Comparison of ENCODE assay signal across 1 cellular context in genomic region chr1:23745515-23745914, GRCh38.
TF ChIP-seq lines count a peak whose summit lies in the region.

No MANE protein-coding gene starts in this region.

TF ChIP-seq in GM23338, 12 proteins besides CTCF, POLR2A, EP300 and RAD21 (continued from another document):
- no peak for TF ChIP-seq REST (IDR thresholded peaks at IDR 0.05; ENCODE audit: unreplicated experiment)
- no peak for TF ChIP-seq JUNB (IDR thresholded peaks at IDR 0.05; ENCODE audit: unreplicated experiment)
- TF ChIP-seq POLR2AphosphoS5 (IDR thresholded peaks at IDR 0.05; ENCODE audit: low read depth): no peak
- TF ChIP-seq STAT1 (IDR thresholded peaks at IDR 0.05; ENCODE audit: unreplicated experiment): no peak
- TF ChIP-seq, protein P1, sequence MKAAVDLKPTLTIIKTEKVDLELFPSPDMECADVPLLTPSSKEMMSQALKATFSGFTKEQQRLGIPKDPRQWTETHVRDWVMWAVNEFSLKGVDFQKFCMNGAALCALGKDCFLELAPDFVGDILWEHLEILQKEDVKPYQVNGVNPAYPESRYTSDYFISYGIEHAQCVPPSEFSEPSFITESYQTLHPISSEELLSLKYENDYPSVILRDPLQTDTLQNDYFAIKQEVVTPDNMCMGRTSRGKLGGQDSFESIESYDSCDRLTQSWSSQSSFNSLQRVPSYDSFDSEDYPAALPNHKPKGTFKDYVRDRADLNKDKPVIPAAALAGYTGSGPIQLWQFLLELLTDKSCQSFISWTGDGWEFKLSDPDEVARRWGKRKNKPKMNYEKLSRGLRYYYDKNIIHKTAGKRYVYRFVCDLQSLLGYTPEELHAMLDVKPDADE (IDR thresholded peaks at IDR 0.05): no peak
- no peak for TF ChIP-seq NANOG (IDR thresholded peaks at IDR 0.05; ENCODE audit: borderline replicate concordance)
- no peak for TF ChIP-seq CREB1 (CRISPR knock-in tag; IDR thresholded peaks at IDR 0.05; ENCODE audit: low read depth)
- no peak for TF ChIP-seq ZNF462 (CRISPR knock-in tag; IDR thresholded peaks at IDR 0.05)
- TF ChIP-seq ZNF331 (CRISPR knock-in tag; IDR thresholded peaks at IDR 0.05; ENCODE audit: low read depth): no peak
- TF ChIP-seq EZH2phosphoT487 (IDR thresholded peaks at IDR 0.05; ENCODE audit: unreplicated experiment): no peak
